23 cellular contexts compared by ENCODE assay signal in the genomic region with DNA sequence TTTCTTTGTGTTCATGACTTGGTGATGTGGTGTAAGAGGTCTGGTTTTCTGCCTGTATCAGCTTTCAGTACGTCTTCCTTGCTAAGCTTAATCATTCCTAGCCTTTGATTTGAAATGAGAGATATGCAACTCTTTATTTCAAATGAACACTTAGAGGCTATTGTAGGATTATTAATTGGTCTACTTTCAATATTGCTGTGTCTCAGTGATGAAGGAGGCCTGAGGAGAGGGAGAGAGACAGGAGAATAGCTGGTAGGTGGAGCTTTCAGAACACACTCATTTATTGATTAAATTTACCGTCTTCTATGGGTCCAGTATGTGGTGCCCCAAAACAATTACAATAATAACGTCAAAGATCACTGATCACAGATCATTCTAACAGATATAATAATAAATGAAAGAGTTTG.
DNase-seq lines count a peak whose midpoint lies in the region; ATAC-seq and TF ChIP-seq lines count a peak whose summit lies in the region.
"Had no signal": no experiment of that assay in that cellular context is flagged by ENCODE, and none has a peak within 500 bp of the region (broad histone marks: within the 10 kb centered on the region; RNA-seq: fewer than 3 reads in every experiment).

No MANE protein-coding gene starts in this region.

- H3K27ac Mint-ChIP-seq in natural killer cell treated with Interleukin-12 subunit alpha and Interleukin-12 subunit beta and Interleukin-15 and Interleukin-18, amount 100 ng/mL, for 72 hours: peak overlapping the region; percentile 42 to 48
- peak overlapping the region in 1 of 2 donors; percentile 2 for H3K27ac Mint-ChIP-seq in natural killer cell
- peak overlapping the region; percentile 64 to 89 for H3K27ac Mint-ChIP-seq in effector memory CD8-positive, alpha-beta T cell
- H3K27ac Mint-ChIP-seq: activated B cell treated with CpG ODN at 0.5 μM for 24 hours, nephron had no signal

- no peaks in the 10 kb centered on the region for H3K79me2 ChIP-seq in OCI-LY3 (ENCODE audit: low read length)

- H3K4me2 ChIP-seq in OCI-LY3 (ENCODE audit: low read length): 0 out of 2 replicates have a peak overlapping the region, but pooled peaks have one; percentile 0

- peak overlapping the region; percentile 72 for H3K4me3 Mint-ChIP-seq in natural killer cell treated with Interleukin-12 subunit alpha and Interleukin-12 subunit beta and Interleukin-15 and Interleukin-18, amount 100 ng/mL, for 72 hours
- H3K4me3 Mint-ChIP-seq in natural killer cell: no peak overlapping the region
- H3K4me3 Mint-ChIP-seq in effector memory CD8-positive, alpha-beta T cell: peak overlapping the region; percentile 61 to 80
- H3K4me3 Mint-ChIP-seq: activated B cell treated with CpG ODN at 0.5 μM for 24 hours, nephron had no signal

- H3K9me3 ChIP-seq in OCI-LY3 (ENCODE audit: insufficient read depth, low read length): no peaks in the 10 kb centered on the region
- H3K9me3 ChIP-seq: gastroesophageal sphincter, HAP-1, SJSA1, testis had no signal

- no peak overlapping the region for H3K9ac ChIP-seq in OCI-LY3 (ENCODE audit: low read length)

- H3K27me3 Mint-ChIP-seq in natural killer cell treated with Interleukin-12 subunit alpha and Interleukin-12 subunit beta and Interleukin-15 and Interleukin-18, amount 100 ng/mL, for 72 hours: no peaks in the 10 kb centered on the region
- H3K27me3 Mint-ChIP-seq in natural killer cell (ENCODE audit: low read depth in 2 of 2): no peaks in the 10 kb centered on the region
- no peaks in the 10 kb centered on the region for H3K27me3 Mint-ChIP-seq in effector memory CD8-positive, alpha-beta T cell
- H3K27me3 Mint-ChIP-seq: activated B cell treated with CpG ODN at 0.5 μM for 24 hours had no signal

- H3K4me1 ChIP-seq in OCI-LY3 (ENCODE audit: low read length): peaks cover 4% of the 10 kb centered on the region; the same call in 1 of the 2 replicates
- H3K4me1 ChIP-seq: gastroesophageal sphincter, HAP-1, SJSA1, testis had no signal

- H3K36me3 ChIP-seq in OCI-LY3 (replicated peaks; ENCODE audit: low read depth, low read length): no peaks in the 10 kb centered on the region
- H3K36me3 ChIP-seq: gastroesophageal sphincter, HAP-1, SJSA1 had no signal

- peak in 1 of 2 donors; percentile 77 for ATAC-seq in natural killer cell treated with Interleukin-12 subunit alpha and Interleukin-12 subunit beta and Interleukin-15 and Interleukin-18, amount 100 ng/mL, for 72 hours
- ATAC-seq in natural killer cell: no peak
- ATAC-seq in effector memory CD8-positive, alpha-beta T cell (replicated peaks): no peak
- no peak for ATAC-seq in HG03442 (IDR thresholded peaks at IDR 0.05; ENCODE audit: unreplicated experiment)
- ATAC-seq: esophagus mucosa, gastroesophageal sphincter, left colon, sciatic nerve had no signal

- no peak overlapping the region for H3K4me3 ChIP-seq in OCI-LY3 (ENCODE audit: low read length)
- H3K4me3 ChIP-seq: gastroesophageal sphincter, HAP-1, SJSA1, testis had no signal

- DNase-seq in natural killer cell treated with Interleukin-12 subunit alpha and Interleukin-12 subunit beta and Interleukin-15 and Interleukin-18, amount 100 ng/mL, for 72 hours (ENCODE audit: low spot score): no peak
- no peak for DNase-seq in natural killer cell
- no peak for DNase-seq in effector memory CD8-positive, alpha-beta T cell
- no peak for DNase-seq in OCI-M2 (lab: John Stamatoyannopoulos, UW; ENCODE audit: unreplicated experiment)
- no peak for DNase-seq in NOMO-1 (lab: John Stamatoyannopoulos, UW; ENCODE audit: unreplicated experiment in 2 of 2)
- DNase-seq: activated B cell treated with CpG ODN at 0.5 μM for 24 hours; cerebellar nuclear complex; DMS79 treated with DMSO at 0.1 percent for 48 hours; effector CD4-positive, alpha-beta T cell; left colon; NCI-H1105; NCI-H2081; NCI-H446 treated with DMSO at 0.1 percent for 48 hours; posterior cingulate gyrus; testis had no signal

- intact Hi-C loops in natural killer cell (cut with micrococcal nuclease): no loop called here

- H2AFZ ChIP-seq in OCI-LY3 (ENCODE audit: low read depth, low read length): no peak overlapping the region

- H3K27ac ChIP-seq in OCI-LY3 (ENCODE audit: low read length): no peak overlapping the region
- H3K27ac ChIP-seq: gastroesophageal sphincter, SJSA1, testis had no signal

- no peak for TF ChIP-seq CTCF in natural killer cell (IDR thresholded peaks at IDR 0.05)
- no peak for TF ChIP-seq CTCF in OCI-LY3 (IDR thresholded peaks at IDR 0.05; ENCODE audit: low read depth, low read length)

- H4K20me1 ChIP-seq in OCI-LY3 (ENCODE audit: insufficient read depth, low read length): no peaks in the 10 kb centered on the region

- H3K36me3 Mint-ChIP-seq in natural killer cell treated with Interleukin-12 subunit alpha and Interleukin-12 subunit beta and Interleukin-15 and Interleukin-18, amount 100 ng/mL, for 72 hours: no peaks in the 10 kb centered on the region
- no peaks in the 10 kb centered on the region for H3K36me3 Mint-ChIP-seq in natural killer cell
- H3K36me3 Mint-ChIP-seq in effector memory CD8-positive, alpha-beta T cell (ENCODE audit: insufficient read depth): no peaks in the 10 kb centered on the region

- no peaks in the 10 kb centered on the region for H3K9me3 Mint-ChIP-seq in natural killer cell treated with Interleukin-12 subunit alpha and Interleukin-12 subunit beta and Interleukin-15 and Interleukin-18, amount 100 ng/mL, for 72 hours
- H3K9me3 Mint-ChIP-seq in natural killer cell: no peaks in the 10 kb centered on the region
- H3K9me3 Mint-ChIP-seq in effector memory CD8-positive, alpha-beta T cell: no peaks in the 10 kb centered on the region

- H3K27me3 ChIP-seq in OCI-LY3 (ENCODE audit: low read depth, low read length): no peaks in the 10 kb centered on the region
- H3K27me3 ChIP-seq: gastroesophageal sphincter, SJSA1, testis had no signal

- H3K4me1 Mint-ChIP-seq in natural killer cell treated with Interleukin-12 subunit alpha and Interleukin-12 subunit beta and Interleukin-15 and Interleukin-18, amount 100 ng/mL, for 72 hours (ENCODE audit: low read depth in 2 of 2): peaks cover 20 to 38% of the 10 kb centered on the region in 2 donors
- peaks cover 19 to 25% of the 10 kb centered on the region in 2 donors for H3K4me1 Mint-ChIP-seq in natural killer cell
- H3K4me1 Mint-ChIP-seq in effector memory CD8-positive, alpha-beta T cell (ENCODE audit: low read depth in 2 of 2): peaks cover 12 to 21% of the 10 kb centered on the region in 2 donors
- H3K4me1 Mint-ChIP-seq: nephron had no signal
